ENCODE assay signal across 26 cellular contexts in genomic region chr11:21545701-21546100, GRCh38.
"Had no signal": no experiment of that assay in that cellular context is flagged by ENCODE, and none has a peak within 500 bp of the region (broad histone marks: within the 10 kb centered on the region; RNA-seq: fewer than 3 reads in every experiment).

No MANE protein-coding gene starts in this region.

- ATAC-seq: activated CD4-positive, alpha-beta T cell treated with anti-CD3 and anti-CD28 coated beads for 36 hours; activated CD4-positive, CD25-positive, alpha-beta regulatory T cell treated with anti-CD3 and anti-CD28 coated beads, Interleukin-2, amount 50 U/mL, for 24 hours; activated CD8-positive, alpha-beta T cell treated with anti-CD3 and anti-CD28 coated beads, Interleukin-2, amount 10 ng/mL, durations not matched to agents 7 days and 5 days; body of pancreas; K562; Panc1; WTC11 had no signal

- DNase-seq: activated CD4-positive, alpha-beta T cell treated with anti-CD3 and anti-CD28 coated beads for 36 hours; activated CD4-positive, alpha-beta T cell treated with anti-CD3 and anti-CD28 coated beads, Interleukin-2, amount 10 ng/mL, durations not matched to agents 7 days and 5 days; activated CD4-positive, alpha-beta T cell treated with anti-CD3 and anti-CD28 coated beads, Interleukin-2, amount 50 U/mL, for 48 hours; activated CD8-positive, alpha-beta T cell treated with anti-CD3 and anti-CD28 coated beads, Interleukin-2, amount 10 ng/mL, durations not matched to agents 7 days and 5 days; activated gamma-delta T cell; activated naive CD4-positive, alpha-beta T cell treated with Interleukin-2 at 50 U/mL for 16 hours; activated naive CD8-positive, alpha-beta T cell treated with anti-CD3 and anti-CD28 coated beads, Interleukin-2, amount 10 ng/mL, durations not matched to agents 7 days and 5 days; activated T-cell treated with anti-CD3 and anti-CD28 coated beads, Interleukin-2, amount 50 U/mL, for 24 hours; amygdala; body of pancreas; NCI-H1092; NCI-H1417; NCI-H187 treated with DMSO at 0.1 percent for 48 hours; NCI-H2081 treated with DMSO at 0.1 percent for 48 hours; NCI-H345; NCI-H524 treated with DMSO at 0.1 percent for 48 hours; NCI-H82; SHP77; SK-N-SH had no signal

- H3K9ac ChIP-seq: SK-N-SH had no signal

- H3K36me3 ChIP-seq: ascending aorta, breast epithelium, SJCRH30 had no signal

- H3K27ac ChIP-seq: ascending aorta, body of pancreas, breast epithelium, SJCRH30 had no signal

- H3K9me3 ChIP-seq: ascending aorta, body of pancreas, breast epithelium, SJCRH30, SK-N-SH had no signal

- H3K4me3 ChIP-seq: ascending aorta, body of pancreas, breast epithelium, K562, SJCRH30 had no signal
